In genomic region chr6:34791842-34792604, GRCh38 we compare ENCODE assay signal across 8 cellular contexts. TPM values are rescaled to one million over a fixed set of nuclear protein-coding genes. Genes with fewer than 3 reads are reported as not detected.
DNase-seq lines count a peak whose midpoint lies in the region; ATAC-seq and TF ChIP-seq lines count a peak whose summit lies in the region.

TSS of gene BLTP3A (plus strand) at chr6:34792083. CDS start at chr6:34792251, 168 bp downstream.

- DNase-seq in GM10248 (ENCODE audit: extremely low spot score): peak; percentile 94
- peak; percentile 13 for DNase-seq in HFFc6
- peak; percentile 72 for DNase-seq in NCI-H1092 (lab: John Stamatoyannopoulos, UW)
- DNase-seq in T-cell: peak; percentile 44 to 82 (median 68)
- DNase-seq in amniotic epithelial cell (ENCODE audit: low read depth): peak; percentile 35
- peak; percentile 90 for DNase-seq in left ventricle myocardium superior
- peak; percentile 81 to 88 for DNase-seq in psoas muscle

- H3K9me3 ChIP-seq in psoas muscle: peaks cover 3% of the 10 kb centered on the region

- ATAC-seq in T-cell (replicated peaks in 1 of 4): peak; percentile 93 to 97 (median 96)
- ATAC-seq in left ventricle myocardium superior: peak; percentile 95
- peak; percentile 94 to 96 (median 95) for ATAC-seq in psoas muscle

- H3K36me3 ChIP-seq in psoas muscle (ENCODE audit: insufficient read depth in 1 of 2, low read depth in 1 of 2) (peaks cover 0 to 4% of the 10 kb centered on the region in 2 donors), urinary bladder (ENCODE audit: insufficient read depth) (no peaks in the 10 kb centered on the region)

- H3K27ac Mint-ChIP-seq in HFFc6: peak within 1 kb of the TSS; percentile 88
- peak within 1 kb of the TSS; percentile 93 to 96 for H3K27ac Mint-ChIP-seq in T-cell

- POLR2A ChIA-PET in GM10248 (lab: Yijun Ruan, JAX): interaction anchor here (0.5 to 1.2 kb wide), 4 partner anchors 13 to 1874 kb away, joined by 3 to 6 read pairs (median 3); no protein-coding TSS in a partner anchor
- POLR2A ChIA-PET in T-cell (lab: Charles Lee): interaction anchor here in 1 of 2 donors (0.9 kb wide), 1 partner anchor 35 kb away, joined by 7 read pairs; the partner anchor contains the start of gene SNRPC

- TF ChIP-seq CTCF in GM10248 (IDR thresholded peaks at IDR 0.05; ENCODE audit: control extremely low read depth, extremely low read depth, low read depth, missing control alignments) (peak; percentile 46), HFFc6 (IDR thresholded peaks at IDR 0.05) (no peak), psoas muscle (IDR thresholded peaks at IDR 0.05) (no peak)

- H3K27me3 Mint-ChIP-seq in HFFc6 (ENCODE audit: insufficient read depth): no peaks in the 10 kb centered on the region; the same call in 1 of the 2 replicates
- no peaks in the 10 kb centered on the region for H3K27me3 Mint-ChIP-seq in T-cell

- H3K9me3 Mint-ChIP-seq in HFFc6: no peaks in the 10 kb centered on the region
- no peaks in the 10 kb centered on the region for H3K9me3 Mint-ChIP-seq in T-cell

- H3K4me1 Mint-ChIP-seq in HFFc6 (ENCODE audit: low read depth) (peaks cover 42% of the 10 kb centered on the region), T-cell (peaks cover 30 to 34% (median 31%) of the 10 kb centered on the region in 3 donors)

- 0 to 1% (median 0%) methylated on average over 49 to 93 of the region's 93 CpGs for WGBS in psoas muscle, 3 donors
- under 1% methylated on average over 93 of the region's 93 CpGs for whole genome bisulfite sequencing in urinary bladder

- peak within 1 kb of the TSS; percentile 98 for H3K4me3 Mint-ChIP-seq in HFFc6
- peak within 1 kb of the TSS; percentile 97 to 99 (median 98) for H3K4me3 Mint-ChIP-seq in T-cell

- H3K4me1 ChIP-seq in psoas muscle (peaks cover 8% of the 10 kb centered on the region), urinary bladder (ENCODE audit: insufficient read depth) (no peaks in the 10 kb centered on the region)

- no peaks in the 10 kb centered on the region for H3K36me3 Mint-ChIP-seq in HFFc6 (ENCODE audit: low read depth)
- H3K36me3 Mint-ChIP-seq in T-cell: peaks cover 6% of the 10 kb centered on the region

- peak within 1 kb of the TSS; percentile 99 for H3K27ac ChIP-seq in psoas muscle
- H3K27ac ChIP-seq in urinary bladder (ENCODE audit: low read depth): peak within 1 kb of the TSS; percentile 88

- no peaks in the 10 kb centered on the region for H3K27me3 ChIP-seq in psoas muscle (ENCODE audit: insufficient read depth in 3 of 3, low read length in 2 of 3)

- CTCF ChIA-PET in GM10248 (lab: Yijun Ruan, JAX) (interaction anchor here (0.8 to 3.6 kb wide), 17 partner anchors 9 to 543 kb away, joined by 3 to 28 read pairs (median 5); partner anchors contain the start of genes SMIM29 and SNRPC), T-cell (lab: Charles Lee) (interaction anchor here in 1 of 2 donors (0.6 to 2.0 kb wide), 2 partner anchors 35 to 151 kb away, joined by 8 to 9 read pairs; partner anchors contain the start of gene SNRPC)

- H3K4me3 ChIP-seq in psoas muscle (peak within 1 kb of the TSS; percentile 100), urinary bladder (ENCODE audit: low read depth, low read length) (peak within 1 kb of the TSS; percentile 90)

- intact Hi-C loops in left ventricle myocardium superior (cut with micrococcal nuclease): no loop called here
- intact Hi-C loops in psoas muscle (cut with DNase I): loop anchor here in 1 of 2 donors (2.0 to 10.0 kb wide), 3 partner anchors 70 to 463 kb away; partner anchors contain the start of genes ANKS1A, TAF11 and ZNF76

RNA-seq across cellular contexts. Expression of gene BLTP3A, which starts in this region (rescaled TPM):
- total RNA-seq in HFFc6 (2021; fragmentation: NEBNext Ultra II Directional; extraction: Animal tissue kit (Norgen Biotek cat#: 25700)): 1 to 10 TPM; 7.2 to 9.8 (median 8.9) TPM
- total RNA-seq in T-cell (10 to 100 TPM in 2 of 5 donors, 1 to 10 TPM in 3; 7.5 to 10.6 (median 9.5) TPM), left ventricle myocardium superior (19.6 TPM), psoas muscle (10 to 100 TPM; 16.5 to 34.7 (median 20.8) TPM), urinary bladder (10.5 TPM)
- polyA plus RNA-seq in psoas muscle (1 to 10 TPM; 4.2 to 9.6 (median 4.5) TPM), urinary bladder (4.5 TPM)

Comparison
In these comparisons a context has a peak if more than half of its experiments do, and no peak if none do; other contexts are left out.
1. Peak in every context shown above with its lines: DNase-seq, ATAC-seq, H3K4me3 ChIP-seq and H3K27ac ChIP-seq.
2. DNase-seq: peak in every context shown above with its lines; median percentile 94 in GM10248; 90 in left ventricle myocardium superior; 84 in psoas muscle; 72 in NCI-H1092; 68 in T-cell; 35 in amniotic epithelial cell; 13 in HFFc6.